15 cellular contexts compared by ENCODE assay signal in the genomic region with DNA sequence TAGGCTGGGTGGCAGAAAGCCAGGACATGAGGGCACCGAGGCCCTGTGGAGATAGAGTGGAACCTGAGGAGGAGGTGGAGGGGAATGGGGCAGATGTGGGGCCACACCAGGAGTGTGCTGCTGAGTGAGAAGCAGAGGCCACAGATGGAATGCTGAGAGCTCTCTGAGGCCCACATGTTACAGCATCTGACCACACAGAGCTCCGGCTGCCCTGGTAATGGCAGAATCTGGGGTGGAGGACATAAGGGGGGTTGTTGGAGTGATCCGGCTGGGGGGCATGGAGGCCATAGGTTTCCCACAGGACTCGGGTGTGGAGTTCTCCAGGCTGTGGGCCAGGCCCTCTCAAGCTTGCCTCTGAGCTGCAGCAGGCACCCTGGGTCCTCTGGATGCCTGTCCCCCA. TPM values are rescaled to one million over a fixed set of nuclear protein-coding genes. Genes with fewer than 3 reads are reported as not detected.
"Had no signal": no experiment of that assay in that cellular context is flagged by ENCODE, and none has a peak within 500 bp of the region (broad histone marks: within the 10 kb centered on the region; RNA-seq: fewer than 3 reads in every experiment).

No MANE protein-coding gene starts in this region.

- DNase-seq: activated CD4-positive, alpha-beta T cell treated with anti-CD3 and anti-CD28 coated beads for 48 hours; activated naive CD4-positive, alpha-beta T cell treated with anti-CD3 and anti-CD28 coated beads for 36 hours; activated T-cell treated with anti-CD3 and anti-CD28 coated beads, Interleukin-2, amount 50 U/mL, for 72 hours; amniotic stem cell; body of pancreas; endodermal cell; erythroblast; lower lobe of right lung; midbrain; occipital lobe; psoas muscle; stimulated activated CD4-positive, alpha-beta T cell treated with anti-CD3 and anti-CD28 coated beads, Interleukin-2, amount 100 ng/mL, for 48 hours; T-cell had no signal

- H3K9me3 Mint-ChIP-seq: activated naive CD4-positive, alpha-beta T cell treated with anti-CD3 and anti-CD28 coated beads for 36 hours; activated T-cell treated with anti-CD3 and anti-CD28 coated beads, Interleukin-2, amount 50 U/mL, for 72 hours; endodermal cell; T-cell had no signal

- H3K4me3 Mint-ChIP-seq: activated naive CD4-positive, alpha-beta T cell treated with anti-CD3 and anti-CD28 coated beads for 36 hours; activated T-cell treated with anti-CD3 and anti-CD28 coated beads, Interleukin-2, amount 50 U/mL, for 72 hours; endodermal cell; T-cell had no signal

- H3K27ac Mint-ChIP-seq: activated naive CD4-positive, alpha-beta T cell treated with anti-CD3 and anti-CD28 coated beads for 36 hours; activated T-cell treated with anti-CD3 and anti-CD28 coated beads, Interleukin-2, amount 50 U/mL, for 72 hours; endodermal cell; T-cell had no signal

- H3K36me3 Mint-ChIP-seq: T-cell had no signal

- ATAC-seq: activated T-cell treated with anti-CD3 and anti-CD28 coated beads, Interleukin-2, amount 50 U/mL, for 72 hours; body of pancreas; lower lobe of right lung; psoas muscle; T-cell had no signal

- H3K27ac ChIP-seq: body of pancreas, lower lobe of right lung, psoas muscle, vagina had no signal

- H3K27me3 ChIP-seq: body of pancreas, vagina had no signal

- H3K27me3 Mint-ChIP-seq: T-cell had no signal

- H3K9me3 ChIP-seq: body of pancreas, lower lobe of right lung, psoas muscle, vagina had no signal

RNA-seq across cellular contexts. Expression of gene TUBA3E, which starts 12.3 kb away (rescaled TPM):
- total RNA-seq: activated naive CD4-positive, alpha-beta T cell treated with anti-CD3 and anti-CD28 coated beads for 36 hours; activated T-cell treated with anti-CD3 and anti-CD28 coated beads, Interleukin-2, amount 50 U/mL, for 72 hours; body of pancreas; dermis microvascular lymphatic vessel endothelial cell; endodermal cell; lower lobe of right lung; occipital lobe; psoas muscle; T-cell; vagina had no signal

RNA-seq across cellular contexts. Expression of gene CCDC74B, which starts 41.0 kb away (rescaled TPM):
- total RNA-seq: psoas muscle had no signal

RNA-seq across cellular contexts. Expression of gene POTEF, which starts 56.9 kb away (rescaled TPM):
- total RNA-seq: activated naive CD4-positive, alpha-beta T cell treated with anti-CD3 and anti-CD28 coated beads for 36 hours; activated T-cell treated with anti-CD3 and anti-CD28 coated beads, Interleukin-2, amount 50 U/mL, for 72 hours; body of pancreas; lower lobe of right lung; occipital lobe; psoas muscle; T-cell; vagina had no signal
